ENCODE assay signal across 26 cellular contexts in the genomic region with DNA sequence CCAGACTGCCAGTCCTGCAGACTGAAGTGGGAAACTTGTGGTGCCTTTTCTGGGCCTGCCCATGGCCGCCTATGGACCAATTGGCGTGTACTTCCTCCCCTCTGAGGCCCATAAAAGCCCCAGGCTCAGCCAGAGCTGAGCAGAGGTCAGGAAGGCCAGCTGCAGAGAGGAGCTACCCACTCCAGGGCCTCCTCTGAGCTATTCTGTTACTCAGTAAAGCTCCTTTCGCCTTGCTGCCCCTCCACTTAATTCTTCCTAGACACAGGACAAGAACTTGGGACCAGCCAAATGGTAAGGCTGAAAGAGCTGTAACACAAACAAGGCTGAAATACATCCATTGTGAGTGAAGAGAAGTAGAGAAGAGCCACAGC.
A peak's percentile ranks its signal among the peaks of the same experiment; 100 is the strongest.
DNase-seq lines count a peak whose midpoint lies in the region; ATAC-seq, FAIRE-seq and TF ChIP-seq lines count a peak whose summit lies in the region.
"Had no signal": no experiment of that assay in that cellular context is flagged by ENCODE, and none has a peak within 500 bp of the region (broad histone marks: within the 10 kb centered on the region; RNA-seq: fewer than 3 reads in every experiment).

No MANE protein-coding gene starts in this region.

- H3K9me2 ChIP-seq in HCT116 (ENCODE audit: insufficient read depth) (no peaks in the 10 kb centered on the region), OCI-LY7 (ENCODE audit: insufficient read depth, low read length) (no peaks in the 10 kb centered on the region)

- no peak overlapping the region for H3K9ac ChIP-seq in HCT116 (ENCODE audit: low read length)
- no peak overlapping the region for H3K9ac ChIP-seq in K562 (ENCODE audit: insufficient read depth in 1 of 2, low read depth in 2 of 2, low read length in 2 of 2)
- H3K9ac ChIP-seq: BLaER1 treated with 17β-estradiol and CSF1 and Interleukin-3, amounts not matched to agents 10 nM and 100 nM; GM23248 had no signal

- CTCF ChIA-PET in HCT116 (lab: Charles Lee), result no interaction called here
- CTCF ChIA-PET in OCI-LY7 (lab: Charles Lee; ENCODE audit: unreplicated experiment), result no interaction called here
- CTCF ChIA-PET in K562 (lab: Yijun Ruan, JAX; ENCODE audit: low intra/inter-chr PET ratio), result no interaction called here

- H3K9me1 ChIP-seq in K562 (ENCODE audit: control insufficient read depth, insufficient read depth, low read length), result no peaks in the 10 kb centered on the region

- no peak for DNase-seq in HCT116 (ENCODE audit: low read depth, low spot score)
- DNase-seq in OCI-LY7 (ENCODE audit: low spot score), result peak; percentile 15
- no peak for DNase-seq in K562 (ENCODE audit: extremely low read depth in 1 of 4, low spot score in 3 of 4)
- no peak for DNase-seq in head of caudate nucleus
- no peak for DNase-seq in SIG-M5 (lab: John Stamatoyannopoulos, UW)
- DNase-seq in stimulated activated effector memory CD8-positive, alpha-beta T cell treated with anti-CD3 and anti-CD28 coated beads, Interleukin-12 subunit alpha, Interleukin-12 subunit beta, amount 100 ng/mL, for 72 hours (ENCODE audit: low spot score in 2 of 2), result no peak
- DNase-seq: 8988T; ACHN; AML-193; BE2C; CD4-positive, alpha-beta T cell; CD8-positive, alpha-beta memory T cell; DMS 273 treated with DMSO at 0.1 percent for 48 hours; DMS79; EL; GDM1; GM23248; HCEC 1CT; HFFc6 had no signal

- TF ChIP-seq CTCF in HCT116 (IDR thresholded peaks at IDR 0.05 in 2 of 3, conservative IDR thresholded peaks at IDR 0.05 in 1 of 3; ENCODE audit: borderline replicate concordance in 1 of 3, insufficient read depth in 1 of 3, low read depth in 2 of 3, low read length in 2 of 3) (no peak), OCI-LY7 (conservative IDR thresholded peaks at IDR 0.05; ENCODE audit: low read length) (no peak), K562 (IDR thresholded peaks at IDR 0.05 in 2 of 3, conservative IDR thresholded peaks at IDR 0.05 in 1 of 3; ENCODE audit: insufficient read depth in 2 of 3, low read depth in 1 of 3, low read length in 3 of 3) (no peak)

- no peak overlapping the region for H3K4me3 ChIP-seq in HCT116 (replicated peaks in 1 of 2; ENCODE audit: low read depth in 1 of 2, low read length in 2 of 2)
- H3K4me3 ChIP-seq in OCI-LY7 (ENCODE audit: low read depth, low read length, poor library complexity, severe bottlenecking), result no peak overlapping the region
- H3K4me3 ChIP-seq in K562, result no peak overlapping the region
- H3K4me3 ChIP-seq: A549, GM12878, GM23248 had no signal

- intact Hi-C loops in HCT116 (cut with micrococcal nuclease), result no loop called here
- intact Hi-C loops in OCI-LY7 (cut with micrococcal nuclease; ENCODE audit: unreplicated experiment), result no loop called here
- intact Hi-C loops in K562 (cut with micrococcal nuclease), result no loop called here
- intact Hi-C loops in head of caudate nucleus (cut with DNase I), result no loop called here

- H3K9me3 Mint-ChIP-seq in stimulated activated effector memory CD8-positive, alpha-beta T cell treated with anti-CD3 and anti-CD28 coated beads, Interleukin-12 subunit alpha, Interleukin-12 subunit beta, amount 100 ng/mL, for 72 hours, result peaks cover 14% of the 10 kb centered on the region

- FAIRE-seq in K562 (lab: Jason Lieb, UNC), result no peak
- FAIRE-seq: A549, D721Med, GM12878, GM19239, H1 had no signal

- H3K9me3 ChIP-seq in HCT116 (ENCODE audit: control insufficient read depth in 1 of 2, insufficient read depth in 1 of 2, low read depth in 1 of 2, low read length in 2 of 2), result peaks cover 27 to 44% of the 10 kb centered on the region in 2 experiments; a peak in 3 of 4 replicates
- H3K9me3 ChIP-seq in OCI-LY7 (ENCODE audit: low read length), result peaks cover 19% of the 10 kb centered on the region
- peaks cover 13% of the 10 kb centered on the region for H3K9me3 ChIP-seq in K562 (replicated peaks; ENCODE audit: control insufficient read depth, insufficient read depth, low read depth, low read length)

- H3K4me3 Mint-ChIP-seq in stimulated activated effector memory CD8-positive, alpha-beta T cell treated with anti-CD3 and anti-CD28 coated beads, Interleukin-12 subunit alpha, Interleukin-12 subunit beta, amount 100 ng/mL, for 72 hours, result no peak overlapping the region
- H3K4me3 Mint-ChIP-seq: CD14-positive monocyte; CD4-positive, alpha-beta T cell; CD8-positive, alpha-beta memory T cell; HFFc6 had no signal

- ATAC-seq in HCT116 (no peak), K562 (no peak)
- no peak for ATAC-seq in stimulated activated effector memory CD8-positive, alpha-beta T cell treated with anti-CD3 and anti-CD28 coated beads, Interleukin-12 subunit alpha, Interleukin-12 subunit beta, amount 100 ng/mL, for 72 hours
- ATAC-seq: GM12878 had no signal

- RAD21 ChIA-PET in HCT116 (lab: Charles Lee; ENCODE audit: low non-redundant PET in 1 of 2, low total read pairs in 2 of 2, uncharacterized antibody in 2 of 2, unreplicated experiment in 2 of 2), result no interaction called here

- H3K27ac Mint-ChIP-seq in stimulated activated effector memory CD8-positive, alpha-beta T cell treated with anti-CD3 and anti-CD28 coated beads, Interleukin-12 subunit alpha, Interleukin-12 subunit beta, amount 100 ng/mL, for 72 hours, result no peak overlapping the region
- H3K27ac Mint-ChIP-seq: CD14-positive monocyte; CD4-positive, alpha-beta T cell; CD8-positive, alpha-beta memory T cell; HFFc6 had no signal

- 8% methylated on average over 2 of the region's 3 CpGs for WGBS in K562 (ENCODE audit: insufficient coverage, low coverage, missing lambda C conversion rate)

- H3K36me3 Mint-ChIP-seq in stimulated activated effector memory CD8-positive, alpha-beta T cell treated with anti-CD3 and anti-CD28 coated beads, Interleukin-12 subunit alpha, Interleukin-12 subunit beta, amount 100 ng/mL, for 72 hours, result no peaks in the 10 kb centered on the region

- in situ Hi-C loops in K562 (cut with MboI), result no loop called here

- no TSS peak for BruUV-seq in HCT116 (replicated peaks; lab: Mats Ljungman, UMichigan)
- no TSS peak for BruUV-seq in OCI-LY7 (replicated peaks; lab: Mats Ljungman, UMichigan)
- BruUV-seq in K562 (replicated peaks; lab: Mats Ljungman, UMichigan), result no TSS peak

- no peaks in the 10 kb centered on the region for H4K20me1 ChIP-seq in HCT116 (ENCODE audit: insufficient read depth)
- no peaks in the 10 kb centered on the region for H4K20me1 ChIP-seq in OCI-LY7 (ENCODE audit: insufficient read depth, low read length)
- no peaks in the 10 kb centered on the region for H4K20me1 ChIP-seq in K562 (replicated peaks; ENCODE audit: control insufficient read depth, insufficient read depth, low read length)
- H4K20me1 ChIP-seq: BLaER1 treated with 17β-estradiol and CSF1 and Interleukin-3, amounts not matched to agents 10 nM and 100 nM had no signal

- TF ChIP-seq POLR2A in HCT116 (IDR thresholded peaks at IDR 0.05; ENCODE audit: borderline replicate concordance, extremely low read depth, insufficient read depth, insufficient read length) (no peak), K562 (conservative IDR thresholded peaks at IDR 0.05) (no peak)

- TF ChIP-seq EP300 in K562 (IDR thresholded peaks at IDR 0.05; ENCODE audit: low read length), result no peak

- H3K36me3 ChIP-seq in HCT116 (ENCODE audit: control insufficient read depth in 1 of 2, insufficient read depth in 2 of 2, low read length in 2 of 2) (no peaks in the 10 kb centered on the region), OCI-LY7 (ENCODE audit: insufficient read depth, low read length) (no peaks in the 10 kb centered on the region), K562 (ENCODE audit: control insufficient read depth, insufficient read depth, low read length) (no peaks in the 10 kb centered on the region)
- H3K36me3 ChIP-seq: BE2C had no signal

- no peak overlapping the region; the same call in 1 of the 2 replicates for H3K27ac ChIP-seq in HCT116 (ENCODE audit: low read depth, low read length)
- no peak overlapping the region for H3K27ac ChIP-seq in OCI-LY7 (ENCODE audit: low read depth, low read length, poor library complexity, severe bottlenecking)
- H3K27ac ChIP-seq in K562 (ENCODE audit: extremely low read depth, low read depth, low read length), result no peak overlapping the region
- H3K27ac ChIP-seq: A549; BLaER1 treated with 17β-estradiol and CSF1 and Interleukin-3, amounts not matched to agents 10 nM and 100 nM; GM23248 had no signal

- H3K27me3 ChIP-seq in HCT116 (ENCODE audit: insufficient read depth, low read length) (no peaks in the 10 kb centered on the region), K562 (ENCODE audit: control insufficient read depth in 2 of 2, insufficient read depth in 2 of 2, low read length in 2 of 2) (no peaks in the 10 kb centered on the region)
- H3K27me3 ChIP-seq: BE2C; BLaER1 treated with 17β-estradiol and CSF1 and Interleukin-3, amounts not matched to agents 10 nM and 100 nM had no signal

- TF ChIP-seq RAD21 in HCT116 (IDR thresholded peaks at IDR 0.05; ENCODE audit: low read depth) (no peak), K562 (CRISPR knock-in tag; conservative IDR thresholded peaks at IDR 0.05 in 1 of 2, IDR thresholded peaks at IDR 0.05 in 1 of 2) (no peak)

- H3K4me1 ChIP-seq in HCT116 (ENCODE audit: control insufficient read depth in 1 of 2, insufficient read depth in 2 of 2, low read length in 2 of 2), result peaks cover 0 to 4% of the 10 kb centered on the region in 2 experiments; a peak in 2 of 4 replicates
- H3K4me1 ChIP-seq in OCI-LY7 (ENCODE audit: insufficient read depth, low read length, poor library complexity, severe bottlenecking), result no peaks in the 10 kb centered on the region
- peaks cover 3 to 7% of the 10 kb centered on the region in 2 experiments; a peak in 2 of 5 replicates for H3K4me1 ChIP-seq in K562 (replicated peaks in 1 of 2; ENCODE audit: control insufficient read depth in 2 of 2, insufficient read depth in 2 of 2, low read length in 2 of 2)
- H3K4me1 ChIP-seq: A549; BE2C; BLaER1 treated with 17β-estradiol and CSF1 and Interleukin-3, amounts not matched to agents 10 nM and 100 nM had no signal

- H3K79me2 ChIP-seq in HCT116 (ENCODE audit: insufficient read depth, low read length) (no peaks in the 10 kb centered on the region), OCI-LY7 (ENCODE audit: insufficient read depth, low read depth, low read length) (no peaks in the 10 kb centered on the region), K562 (ENCODE audit: control insufficient read depth, insufficient read depth, low read length) (no peaks in the 10 kb centered on the region)

- H2AFZ ChIP-seq in HCT116 (ENCODE audit: low read depth, low read length, poor library complexity, severe bottlenecking) (no peak overlapping the region), OCI-LY7 (ENCODE audit: low read length) (no peak overlapping the region), K562 (ENCODE audit: low read depth, low read length) (no peak overlapping the region)
- H2AFZ ChIP-seq: GM23248 had no signal

- no peak overlapping the region for H3K4me2 ChIP-seq in HCT116 (ENCODE audit: low read length)
- H3K4me2 ChIP-seq in OCI-LY7 (ENCODE audit: low read length), result no peak overlapping the region
- H3K4me2 ChIP-seq in K562 (ENCODE audit: insufficient read depth, low read length), result no peak overlapping the region
- H3K4me2 ChIP-seq: A549; BLaER1 treated with 17β-estradiol and CSF1 and Interleukin-3, amounts not matched to agents 10 nM and 100 nM had no signal

- POLR2A ChIA-PET in HCT116 (lab: Charles Lee) (no interaction called here), OCI-LY7 (lab: Charles Lee) (no interaction called here), K562 (lab: Yijun Ruan, JAX) (interaction anchor here (2.1 kb wide), 1 partner anchor 12 kb away, joined by 5 read pairs; no protein-coding TSS in a partner anchor)

- H3K4me1 Mint-ChIP-seq in stimulated activated effector memory CD8-positive, alpha-beta T cell treated with anti-CD3 and anti-CD28 coated beads, Interleukin-12 subunit alpha, Interleukin-12 subunit beta, amount 100 ng/mL, for 72 hours, result no peaks in the 10 kb centered on the region
- H3K4me1 Mint-ChIP-seq: CD14-positive monocyte; CD8-positive, alpha-beta memory T cell had no signal
